26 cellular contexts compared by ENCODE assay signal in the genomic region with DNA sequence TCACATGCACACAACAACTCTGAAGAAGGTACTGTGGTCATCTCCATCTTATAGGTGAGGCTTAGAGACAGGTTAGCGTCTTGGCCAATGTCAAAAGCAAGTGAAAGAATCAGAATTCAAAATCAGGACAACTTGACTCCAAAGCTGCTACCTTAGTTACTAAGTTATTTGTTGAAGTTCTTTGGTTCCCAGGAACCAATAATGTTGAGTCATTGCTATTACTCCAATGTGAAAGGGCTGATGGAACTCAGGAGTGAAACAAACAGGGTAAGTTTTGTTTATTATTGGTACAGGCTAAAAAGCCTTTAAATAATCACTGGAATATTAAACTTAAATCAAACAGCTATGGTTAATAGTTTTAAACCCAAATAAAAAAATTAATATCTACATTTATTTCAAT.
DNase-seq lines count a peak whose midpoint lies in the region; ATAC-seq and TF ChIP-seq lines count a peak whose summit lies in the region.
"Had no signal": no experiment of that assay in that cellular context is flagged by ENCODE, and none has a peak within 500 bp of the region (broad histone marks: within the 10 kb centered on the region; RNA-seq: fewer than 3 reads in every experiment).

No MANE protein-coding gene starts in this region.

- no peaks in the 10 kb centered on the region for H3K27me3 Mint-ChIP-seq in HFFc6 (ENCODE audit: insufficient read depth)
- H3K27me3 Mint-ChIP-seq: T-cell had no signal

- ATAC-seq in HG03442 (IDR thresholded peaks at IDR 0.05; ENCODE audit: unreplicated experiment), result no peak
- ATAC-seq: CD8-positive, alpha-beta T cell; HCT116; SK-N-SH treated with all-trans-retinoic acid at 6 μM for 48 hours; T-cell had no signal

- H3K4me3 ChIP-seq in ACC112 (ENCODE audit: low read depth, low read length), result no peak overlapping the region
- H3K4me3 ChIP-seq in astrocyte of the spinal cord (ENCODE audit: low read depth, low read length), result no peak overlapping the region
- H3K4me3 ChIP-seq: BLaER1 treated with 17β-estradiol and CSF1 and Interleukin-3, amounts not matched to agents 10 nM and 100 nM; Peyer's patch had no signal

- H3K4me1 ChIP-seq in ACC112 (ENCODE audit: control insufficient read depth, insufficient read depth, low read length, unreplicated experiment), result no peaks in the 10 kb centered on the region
- H3K4me1 ChIP-seq: Peyer's patch had no signal

- TF ChIP-seq CTCF in HFFc6 (IDR thresholded peaks at IDR 0.05) (no peak), astrocyte of the spinal cord (IDR thresholded peaks at IDR 0.05; ENCODE audit: low read depth, low read length) (no peak)

- in situ Hi-C loops in astrocyte of the spinal cord (cut with HindIII; ENCODE audit: low sequenced_read_pairs), result no loop called here

- no peaks in the 10 kb centered on the region for H3K36me3 Mint-ChIP-seq in HFFc6 (ENCODE audit: low read depth)
- H3K36me3 Mint-ChIP-seq: CD8-positive, alpha-beta T cell had no signal

- H3K9me3 Mint-ChIP-seq in HFFc6, result no peaks in the 10 kb centered on the region
- H3K9me3 Mint-ChIP-seq: CD8-positive, alpha-beta T cell; T-cell had no signal

- no peak overlapping the region for H3K4me3 Mint-ChIP-seq in HFFc6
- H3K4me3 Mint-ChIP-seq: CD8-positive, alpha-beta T cell; T-cell had no signal

- H3K79me2 ChIP-seq in ACC112 (ENCODE audit: control insufficient read depth, insufficient read depth, low read length, unreplicated experiment), result no peaks in the 10 kb centered on the region

- H3K4me1 Mint-ChIP-seq in HFFc6 (ENCODE audit: low read depth), result peaks cover 9% of the 10 kb centered on the region

- DNase-seq in HFFc6 (peak; percentile 8), astrocyte of the spinal cord (ENCODE audit: low read depth, low spot score) (peak; percentile 6), iris pigment epithelial cell (ENCODE audit: low read depth) (peak; percentile 48), DMS79 treated with DMSO at 0.1 percent for 48 hours (lab: John Stamatoyannopoulos, UW) (no peak), NCI-H1105 (lab: John Stamatoyannopoulos, UW) (no peak), caudate nucleus (lab: John Stamatoyannopoulos, UW) (no peak)
- DNase-seq: ACHN; CD8-positive, alpha-beta T cell; GF-D8; GOT3; Kasumi-1; MM.1S; NCI-H1105 treated with DMSO at 0.1 percent for 48 hours; NCI-H1694; NCI-H2081; NCI-H2171; NCI-H345; NCI-H524; NCI-H82; Peyer's patch; T-cell had no signal

- H3K27me3 ChIP-seq in ACC112 (ENCODE audit: insufficient read depth, low read length), result no peaks in the 10 kb centered on the region
- H3K27me3 ChIP-seq: BLaER1 treated with 17β-estradiol and CSF1 and Interleukin-3, amounts not matched to agents 10 nM and 100 nM; Peyer's patch had no signal

- H3K36me3 ChIP-seq in ACC112 (ENCODE audit: insufficient read depth, low read length), result no peaks in the 10 kb centered on the region
- H3K36me3 ChIP-seq: BLaER1 treated with 17β-estradiol and CSF1 and Interleukin-3, amounts not matched to agents 10 nM and 100 nM; Peyer's patch had no signal

- peak overlapping the region; percentile 43 for H3K27ac Mint-ChIP-seq in HFFc6
- H3K27ac Mint-ChIP-seq: CD8-positive, alpha-beta T cell; T-cell had no signal

- H2AFZ ChIP-seq in ACC112 (ENCODE audit: low read length, unreplicated experiment), result no peak overlapping the region

- H3K27ac ChIP-seq in ACC112 (ENCODE audit: low read depth, low read length) (peak overlapping the region; percentile 17; the same call in 1 of the 2 replicates), caudate nucleus (ENCODE audit: low read depth, low read length) (no peak overlapping the region)
- H3K27ac ChIP-seq: BLaER1 treated with 17β-estradiol and CSF1 and Interleukin-3, amounts not matched to agents 10 nM and 100 nM; Peyer's patch had no signal

Comparison
In these comparisons a context has a peak if more than half of its experiments do, and no peak if none do; other contexts are left out.
1. DNase-seq: peak in HFFc6 (single experiment), astrocyte of the spinal cord (single experiment) and iris pigment epithelial cell (single experiment); none in DMS79 treated with DMSO at 0.1 percent for 48 hours (single experiment), NCI-H1105 (single experiment) and caudate nucleus (0 of 61).